Comparison of ENCODE assay signal across 18 cellular contexts in genomic region chr21:17340081-17340480, GRCh38.
DNase-seq lines count a peak whose midpoint lies in the region; FAIRE-seq and TF ChIP-seq lines count a peak whose summit lies in the region.
"Had no signal": no experiment of that assay in that cellular context is flagged by ENCODE, and none has a peak within 500 bp of the region (broad histone marks: within the 10 kb centered on the region; RNA-seq: fewer than 3 reads in every experiment).

No MANE protein-coding gene starts in this region.

- no peak overlapping the region for H3K4me3 ChIP-seq in bronchial epithelial cell (ENCODE audit: low read depth, low read length)
- H3K4me3 ChIP-seq: BLaER1 treated with 17β-estradiol and CSF1 and Interleukin-3, amounts not matched to agents 10 nM and 100 nM had no signal

- no peaks in the 10 kb centered on the region for H3K4me1 Mint-ChIP-seq in activated T-helper 2 cell treated with anti-CD3 and anti-CD28 coated beads, Interferon-gamma antibody, Interleukin-2, Interleukin-4, amounts not matched to agents 10 μg/mL and 5 μg/mL and 100 μg/mL, durations not matched to agents 14 hours and 24 hours and 36 hours (ENCODE audit: low read depth)
- H3K4me1 Mint-ChIP-seq: B cell had no signal

- no peaks in the 10 kb centered on the region for H3K27me3 Mint-ChIP-seq in activated T-helper 2 cell treated with anti-CD3 and anti-CD28 coated beads, Interferon-gamma antibody, Interleukin-2, Interleukin-4, amounts not matched to agents 10 μg/mL and 5 μg/mL and 100 μg/mL, durations not matched to agents 14 hours and 24 hours and 36 hours (ENCODE audit: low read depth)
- H3K27me3 Mint-ChIP-seq: B cell, IgD-negative memory B cell had no signal

- intact Hi-C loops in activated T-helper 2 cell treated with anti-CD3 and anti-CD28 coated beads, Interferon-gamma antibody, Interleukin-2, Interleukin-4, amounts not matched to agents 10 μg/mL and 5 μg/mL and 100 μg/mL, durations not matched to agents 14 hours and 24 hours and 36 hours (cut with micrococcal nuclease) = no loop called here

- H3K36me3 ChIP-seq in bronchial epithelial cell (ENCODE audit: control insufficient read depth, insufficient read depth, low read length) = no peaks in the 10 kb centered on the region
- H3K36me3 ChIP-seq: BLaER1 treated with 17β-estradiol and CSF1 and Interleukin-3, amounts not matched to agents 10 nM and 100 nM had no signal

- H3K27ac Mint-ChIP-seq in activated T-helper 2 cell treated with anti-CD3 and anti-CD28 coated beads, Interferon-gamma antibody, Interleukin-2, Interleukin-4, amounts not matched to agents 10 μg/mL and 5 μg/mL and 100 μg/mL, durations not matched to agents 14 hours and 24 hours and 36 hours = no peak overlapping the region
- H3K27ac Mint-ChIP-seq: B cell; CD8-positive, alpha-beta T cell; HFFc6; IgD-negative memory B cell had no signal

- no peak for TF ChIP-seq CTCF in bronchial epithelial cell (IDR thresholded peaks at IDR 0.05; ENCODE audit: insufficient read depth, low read length, severe bottlenecking)

- H3K9me3 Mint-ChIP-seq in activated T-helper 2 cell treated with anti-CD3 and anti-CD28 coated beads, Interferon-gamma antibody, Interleukin-2, Interleukin-4, amounts not matched to agents 10 μg/mL and 5 μg/mL and 100 μg/mL, durations not matched to agents 14 hours and 24 hours and 36 hours = peaks cover 27% of the 10 kb centered on the region

- no peaks in the 10 kb centered on the region for H3K27me3 ChIP-seq in bronchial epithelial cell (ENCODE audit: control insufficient read depth, insufficient read depth, low read length)
- H3K27me3 ChIP-seq: BLaER1 treated with 17β-estradiol and CSF1 and Interleukin-3, amounts not matched to agents 10 nM and 100 nM had no signal

- FAIRE-seq in bronchial epithelial cell (lab: Jason Lieb, UNC) = no peak
- FAIRE-seq: HepG2 had no signal

- DNase-seq in NCI-H1417 (lab: John Stamatoyannopoulos, UW) = peak in 2 of 3 experiments; percentile 14 to 51
- no peak for DNase-seq in NCI-H1417 treated with DMSO at 0.1 percent for 48 hours (lab: John Stamatoyannopoulos, UW)
- peak; percentile 33 for DNase-seq in DMS153 treated with DMSO at 0.1 percent for 48 hours (lab: John Stamatoyannopoulos, UW; ENCODE audit: unreplicated experiment)
- DNase-seq in bronchial epithelial cell (ENCODE audit: low read depth) = peak; percentile 59
- DNase-seq in activated T-helper 2 cell treated with anti-CD3 and anti-CD28 coated beads, Interferon-gamma antibody, Interleukin-2, Interleukin-4, amounts not matched to agents 10 μg/mL and 5 μg/mL and 100 μg/mL, durations not matched to agents 14 hours and 24 hours and 36 hours (ENCODE audit: low spot score) = no peak
- DNase-seq in HPDE6-E6E7 (ENCODE audit: extremely low spot score) = no peak
- no peak for DNase-seq in activated CD8-positive, alpha-beta memory T cell treated with anti-CD3 and anti-CD28 coated beads for 24 hours
- DNase-seq: 8988T; Calu3; CD8-positive, alpha-beta T cell; GF-D8; GOT3; H7; HFFc6 had no signal

- no peaks in the 10 kb centered on the region for H3K36me3 Mint-ChIP-seq in activated T-helper 2 cell treated with anti-CD3 and anti-CD28 coated beads, Interferon-gamma antibody, Interleukin-2, Interleukin-4, amounts not matched to agents 10 μg/mL and 5 μg/mL and 100 μg/mL, durations not matched to agents 14 hours and 24 hours and 36 hours (ENCODE audit: low read depth)
- H3K36me3 Mint-ChIP-seq: CD8-positive, alpha-beta T cell; IgD-negative memory B cell had no signal

- no peak overlapping the region for H3K4me3 Mint-ChIP-seq in activated T-helper 2 cell treated with anti-CD3 and anti-CD28 coated beads, Interferon-gamma antibody, Interleukin-2, Interleukin-4, amounts not matched to agents 10 μg/mL and 5 μg/mL and 100 μg/mL, durations not matched to agents 14 hours and 24 hours and 36 hours (ENCODE audit: low read depth)
- H3K4me3 Mint-ChIP-seq: B cell; CD8-positive, alpha-beta T cell; HFFc6; IgD-negative memory B cell had no signal

Comparison
In these comparisons a context has a peak if more than half of its experiments do, and no peak if none do; other contexts are left out.
1. DNase-seq: peak in NCI-H1417 (2 of 3), DMS153 treated with DMSO at 0.1 percent for 48 hours (single experiment) and bronchial epithelial cell (single experiment); none in NCI-H1417 treated with DMSO at 0.1 percent for 48 hours (single experiment), activated T-helper 2 cell treated with anti-CD3 and anti-CD28 coated beads, Interferon-gamma antibody, Interleukin-2, Interleukin-4, amounts not matched to agents 10 μg/mL and 5 μg/mL and 100 μg/mL, durations not matched to agents 14 hours and 24 hours and 36 hours (single experiment), HPDE6-E6E7 (single experiment) and activated CD8-positive, alpha-beta memory T cell treated with anti-CD3 and anti-CD28 coated beads for 24 hours (single experiment).